ENCODE assay signal across 23 cellular contexts in genomic region chr20:62242196-62242595, GRCh38. TPM values are rescaled to one million over a fixed set of nuclear protein-coding genes. Genes with fewer than 3 reads are reported as not detected.
DNase-seq lines count a peak whose midpoint lies in the region; FAIRE-seq and TF ChIP-seq lines count a peak whose summit lies in the region.
"Had no signal": no experiment of that assay in that cellular context is flagged by ENCODE, and none has a peak within 500 bp of the region (broad histone marks: within the 10 kb centered on the region; RNA-seq: fewer than 3 reads in every experiment).

No MANE protein-coding gene starts in this region.

- DNase-seq in small intestine (no peak), T-helper 2 cell (no peak), globus pallidus (ENCODE audit: low spot score) (no peak), NCI-H2029 (lab: John Stamatoyannopoulos, UW) (no peak)
- DNase-seq: activated CD4-positive, alpha-beta T cell treated with anti-CD3 and anti-CD28 coated beads, Interleukin-2, amount 10 ng/mL, durations not matched to agents 24 days and 14 days; activated CD8-positive, alpha-beta memory T cell treated with anti-CD3 and anti-CD28 coated beads, Interleukin-2, amount 50 U/mL, for 48 hours; activated naive CD4-positive, alpha-beta T cell treated with anti-CD3 and anti-CD28 coated beads, Interleukin-2, amount 10 ng/mL, durations not matched to agents 7 days and 5 days; BE2C; DMS 273 treated with DMSO at 0.1 percent for 48 hours; GF-D8; GOT3; hippocampal formation; kidney; midbrain; MV-4-11; NCI-H2029 treated with DMSO at 0.1 percent for 48 hours; occipital lobe; sigmoid colon; stimulated activated CD4-positive, alpha-beta T cell treated with anti-CD3 and anti-CD28 coated beads, Interleukin-4, amount 100 ng/mL, for 24 hours had no signal

- no peaks in the 10 kb centered on the region for H3K9me3 ChIP-seq in Loucy (ENCODE audit: insufficient read depth, low read depth, low read length)
- no peaks in the 10 kb centered on the region for H3K9me3 ChIP-seq in esophagus (ENCODE audit: control insufficient read depth in 2 of 2, insufficient read depth in 1 of 2, low read depth in 1 of 2, low read length in 1 of 2)
- H3K9me3 ChIP-seq in small intestine (ENCODE audit: control insufficient read depth, low read depth), result no peaks in the 10 kb centered on the region
- H3K9me3 ChIP-seq: BE2C, sigmoid colon had no signal

- no peaks in the 10 kb centered on the region; the same call in 1 of the 2 replicates for H3F3A ChIP-seq in Loucy (ENCODE audit: low read depth)

- no peak overlapping the region for H3K9ac ChIP-seq in Loucy (ENCODE audit: low read depth, low read length, poor library complexity, severe bottlenecking)

- no peak overlapping the region for H3K4me3 ChIP-seq in Loucy (ENCODE audit: low read length, poor library complexity, severe bottlenecking)
- H3K4me3 ChIP-seq in esophagus (ENCODE audit: low read depth in 1 of 2, low read length in 2 of 2), result no peak overlapping the region
- no peak overlapping the region for H3K4me3 ChIP-seq in small intestine (ENCODE audit: low read depth in 1 of 2, low read length in 2 of 2)
- H3K4me3 ChIP-seq: sigmoid colon had no signal

- no peak for FAIRE-seq in small intestine (lab: Jason Lieb, UNC)
- FAIRE-seq: kidney had no signal

- TF ChIP-seq CTCF in Loucy (conservative IDR thresholded peaks at IDR 0.05; ENCODE audit: low read length) (no peak), VCaP (conservative IDR thresholded peaks at IDR 0.05) (no peak)

- H3K27me3 ChIP-seq in Loucy (ENCODE audit: insufficient read depth, low read length, poor library complexity, severe bottlenecking), result no peaks in the 10 kb centered on the region
- no peaks in the 10 kb centered on the region for H3K27me3 ChIP-seq in esophagus (ENCODE audit: control insufficient read depth in 1 of 2, insufficient read depth in 2 of 2, low read length in 2 of 2)
- H3K27me3 ChIP-seq in small intestine (ENCODE audit: control insufficient read depth in 2 of 2, insufficient read depth in 2 of 2, low read length in 2 of 2), result no peaks in the 10 kb centered on the region
- H3K27me3 ChIP-seq: BE2C, sigmoid colon had no signal

- peak overlapping the region; percentile 96 for H3K4me2 ChIP-seq in Loucy (ENCODE audit: low read depth, low read length, poor library complexity, severe bottlenecking)

- H3K27ac ChIP-seq in VCaP (peak overlapping the region; percentile 91), esophagus (ENCODE audit: low read depth in 2 of 2, low read length in 1 of 2) (peak overlapping the region; percentile 89 to 96), small intestine (ENCODE audit: low read depth in 1 of 2, low read length in 1 of 2) (peak overlapping the region; percentile 45 to 81)
- H3K27ac ChIP-seq: sigmoid colon had no signal

- H2AFZ ChIP-seq in Loucy (ENCODE audit: low read length), result no peak overlapping the region

- H3K79me2 ChIP-seq in Loucy (ENCODE audit: insufficient read depth, low read length), result peaks cover 86% of the 10 kb centered on the region

- H4K20me1 ChIP-seq in Loucy (ENCODE audit: insufficient read depth, low read length, poor library complexity, severe bottlenecking), result peaks cover 74% of the 10 kb centered on the region

- H3K36me3 ChIP-seq in Loucy (ENCODE audit: insufficient read depth, low read length) (no peaks in the 10 kb centered on the region), esophagus (ENCODE audit: control insufficient read depth in 2 of 2, insufficient read depth in 2 of 2, low read length in 1 of 2) (peaks cover 0 to 22% of the 10 kb centered on the region in 2 donors), small intestine (ENCODE audit: control insufficient read depth in 2 of 2, insufficient read depth in 2 of 2, low read length in 2 of 2) (no peaks in the 10 kb centered on the region)
- H3K36me3 ChIP-seq: BE2C had no signal

- H3K9me2 ChIP-seq in Loucy (replicated peaks; ENCODE audit: low read depth, low read length), result no peaks in the 10 kb centered on the region

- H3K4me1 ChIP-seq in Loucy (ENCODE audit: insufficient read depth, low read length, poor library complexity, severe bottlenecking) (peaks cover 70% of the 10 kb centered on the region), esophagus (ENCODE audit: control insufficient read depth in 2 of 2, insufficient read depth in 2 of 2, low read length in 1 of 2) (peaks cover 11 to 38% of the 10 kb centered on the region in 2 donors), small intestine (ENCODE audit: control insufficient read depth in 2 of 2, insufficient read depth in 1 of 2, low read depth in 1 of 2, low read length in 1 of 2) (peaks cover 9% of the 10 kb centered on the region in 2 donors)
- H3K4me1 ChIP-seq: BE2C had no signal

- WGBS in esophagus, 2 donors, result 68 to 82% methylated on average over 6 of the region's 6 CpGs
- WGBS in small intestine, 3 donors, result 63 to 74% (median 64%) methylated on average over 6 of the region's 6 CpGs

RNA-seq across cellular contexts. Expression of gene OSBPL2, which starts 3.9 kb away (rescaled TPM):
- polyA plus RNA-seq in esophagus (10 to 100 TPM; 31.2 to 32.3 TPM), small intestine (10 to 100 TPM; 19.9 to 30.4 (median 28.1) TPM)

RNA-seq across cellular contexts. Expression of gene HRH3, which starts 22.1 kb away (rescaled TPM):
- polyA plus RNA-seq in esophagus (under 1 TPM in 1 of 2 donors, not detected in 1; 0.02 TPM), small intestine (under 1 TPM in 1 of 3 donors, not detected in 2; 0.31 TPM)
- polyA plus RNA-seq: fibroblast of lung, sigmoid colon had no signal

RNA-seq across cellular contexts. Expression of gene MTG2, which starts 59.4 kb away (rescaled TPM):
- polyA plus RNA-seq in esophagus (10 to 100 TPM; 19.4 to 25.4 TPM), small intestine (10 to 100 TPM; 24.9 to 39.4 (median 34.4) TPM)
